In genomic region chr18:79944746-79945117, GRCh38 we compare ENCODE assay signal across 10 cellular contexts. TPM values are rescaled to one million over a fixed set of nuclear protein-coding genes. Genes with fewer than 3 reads are reported as not detected.
A peak's percentile ranks its signal among the peaks of the same experiment; 100 is the strongest.
DNase-seq lines count a peak whose midpoint lies in the region; ATAC-seq and TF ChIP-seq lines count a peak whose summit lies in the region.
"Had no signal": no experiment of that assay in that cellular context is flagged by ENCODE, and none has a peak within 500 bp of the region (broad histone marks: within the 10 kb centered on the region; RNA-seq: fewer than 3 reads in every experiment).

No MANE protein-coding gene starts in this region.

- TF ChIP-seq CTCF in type B pancreatic cell (conservative IDR thresholded peaks at IDR 0.05) (no peak), esophagus muscularis mucosa (IDR thresholded peaks at IDR 0.05) (no peak)

- no peak for TF ChIP-seq POLR2A in esophagus muscularis mucosa (IDR thresholded peaks at IDR 0.05; ENCODE audit: low read depth)

- peaks cover 49 to 57% (median 53%) of the 10 kb centered on the region in 4 donors for H3K4me1 ChIP-seq in esophagus muscularis mucosa

- no peaks in the 10 kb centered on the region for H3K27me3 Mint-ChIP-seq in activated naive CD4-positive, alpha-beta T cell treated with anti-CD3 and anti-CD28 coated beads for 36 hours (ENCODE audit: low read depth)
- H3K27me3 Mint-ChIP-seq in type B pancreatic cell, result no peaks in the 10 kb centered on the region

- peak overlapping the region; percentile 71 to 74 for H3K27ac Mint-ChIP-seq in activated naive CD4-positive, alpha-beta T cell treated with anti-CD3 and anti-CD28 coated beads, Interleukin-2, amount 50 U/mL, for 72 hours
- no peak overlapping the region for H3K27ac Mint-ChIP-seq in activated naive CD4-positive, alpha-beta T cell treated with anti-CD3 and anti-CD28 coated beads for 36 hours
- no peak overlapping the region for H3K27ac Mint-ChIP-seq in type B pancreatic cell

- H3K4me1 Mint-ChIP-seq in activated naive CD4-positive, alpha-beta T cell treated with anti-CD3 and anti-CD28 coated beads for 36 hours (ENCODE audit: low read depth), result peaks cover 38% of the 10 kb centered on the region
- H3K4me1 Mint-ChIP-seq in type B pancreatic cell (ENCODE audit: unreplicated experiment), result peaks cover 25% of the 10 kb centered on the region

- H3K4me3 Mint-ChIP-seq in activated naive CD4-positive, alpha-beta T cell treated with anti-CD3 and anti-CD28 coated beads for 36 hours, result no peak overlapping the region
- H3K4me3 Mint-ChIP-seq in type B pancreatic cell, result no peak overlapping the region

- H3K27ac ChIP-seq in esophagus muscularis mucosa (replicated peaks in 1 of 4), result no peak overlapping the region
- H3K27ac ChIP-seq: epithelial cell of prostate had no signal

- H3K27me3 ChIP-seq in esophagus muscularis mucosa, result no peaks in the 10 kb centered on the region

- H3K9me3 Mint-ChIP-seq in activated naive CD4-positive, alpha-beta T cell treated with anti-CD3 and anti-CD28 coated beads, Interleukin-2, amount 50 U/mL, for 72 hours, result no peaks in the 10 kb centered on the region
- no peaks in the 10 kb centered on the region for H3K9me3 Mint-ChIP-seq in activated naive CD4-positive, alpha-beta T cell treated with anti-CD3 and anti-CD28 coated beads for 36 hours
- H3K9me3 Mint-ChIP-seq in type B pancreatic cell, result no peaks in the 10 kb centered on the region

- CTCF ChIA-PET in activated naive CD4-positive, alpha-beta T cell treated with anti-CD3 and anti-CD28 coated beads for 36 hours (lab: Charles Lee), result interaction anchor here (1.0 kb wide), 2 partner anchors 41 to 80 kb away, joined by 3 read pairs; no protein-coding TSS in a partner anchor

- DNase-seq in activated naive CD4-positive, alpha-beta T cell treated with anti-CD3 and anti-CD28 coated beads, Interleukin-2, amount 50 U/mL, for 72 hours (ENCODE audit: low spot score in 2 of 2), result no peak
- DNase-seq in activated naive CD4-positive, alpha-beta T cell treated with anti-CD3 and anti-CD28 coated beads for 36 hours, result no peak
- peak; percentile 51 for DNase-seq in activated CD8-positive, alpha-beta memory T cell treated with anti-CD3 and anti-CD28 coated beads, Interleukin-2, amount 50 U/mL, for 48 hours
- DNase-seq in mesenteric fat pad (ENCODE audit: low spot score) (peak; percentile 62), type B pancreatic cell (ENCODE audit: extremely low spot score, unreplicated experiment) (peak; percentile 49), GDM1 (lab: John Stamatoyannopoulos, UW) (no peak), esophagus muscularis mucosa (ENCODE audit: extremely low spot score) (no peak)
- DNase-seq: stimulated activated naive CD4-positive, alpha-beta T cell had no signal

- peaks cover 4 to 8% of the 10 kb centered on the region in 2 donors for H3K36me3 Mint-ChIP-seq in activated naive CD4-positive, alpha-beta T cell treated with anti-CD3 and anti-CD28 coated beads, Interleukin-2, amount 50 U/mL, for 72 hours
- H3K36me3 Mint-ChIP-seq in activated naive CD4-positive, alpha-beta T cell treated with anti-CD3 and anti-CD28 coated beads for 36 hours (ENCODE audit: low read depth), result peaks cover 28% of the 10 kb centered on the region
- H3K36me3 Mint-ChIP-seq in type B pancreatic cell, result peaks cover 15% of the 10 kb centered on the region

- no peaks in the 10 kb centered on the region for H3K9me3 ChIP-seq in esophagus muscularis mucosa

- no peak for TF ChIP-seq EP300 in esophagus muscularis mucosa (IDR thresholded peaks at IDR 0.05)

- no peak for ATAC-seq in activated naive CD4-positive, alpha-beta T cell treated with anti-CD3 and anti-CD28 coated beads, Interleukin-2, amount 50 U/mL, for 72 hours
- no peak for ATAC-seq in GM19324 (IDR thresholded peaks at IDR 0.05; ENCODE audit: low FRiP score, unreplicated experiment)

- no peak overlapping the region for H3K4me3 ChIP-seq in esophagus muscularis mucosa

- intact Hi-C loops in activated naive CD4-positive, alpha-beta T cell treated with anti-CD3 and anti-CD28 coated beads for 36 hours (cut with micrococcal nuclease), result no loop called here
- intact Hi-C loops in esophagus muscularis mucosa (cut with DNase I), result no loop called here

- WGBS in esophagus muscularis mucosa, result 61% methylated on average over 3 of the region's 3 CpGs

- peaks cover 21 to 51% (median 40%) of the 10 kb centered on the region in 4 donors for H3K36me3 ChIP-seq in esophagus muscularis mucosa

RNA-seq across cellular contexts. Expression of gene SLC66A2, which starts 6.7 kb away (rescaled TPM):
- total RNA-seq in activated naive CD4-positive, alpha-beta T cell treated with anti-CD3 and anti-CD28 coated beads, Interleukin-2, amount 50 U/mL, for 72 hours, result 10 to 100 TPM; 15.6 to 40.0 TPM
- total RNA-seq in activated naive CD4-positive, alpha-beta T cell treated with anti-CD3 and anti-CD28 coated beads for 36 hours, result 10 to 100 TPM; 26.0 to 26.8 TPM
- 85.9 TPM for total RNA-seq in mesenteric fat pad
- 39.3 and 39.7 TPM in 2 replicates for total RNA-seq in type B pancreatic cell (ENCODE audit: low replicate concordance)
- 10 to 100 TPM; 27.0 to 46.4 (median 41.5) TPM for total RNA-seq in esophagus muscularis mucosa

RNA-seq across cellular contexts. Expression of gene HSBP1L1, which starts 19.7 kb away (rescaled TPM):
- total RNA-seq in activated naive CD4-positive, alpha-beta T cell treated with anti-CD3 and anti-CD28 coated beads, Interleukin-2, amount 50 U/mL, for 72 hours, result 10 to 100 TPM in 1 of 2 donors, 1 to 10 TPM in 1; 5.9 to 21.6 TPM
- total RNA-seq in activated naive CD4-positive, alpha-beta T cell treated with anti-CD3 and anti-CD28 coated beads for 36 hours, result 10 to 100 TPM; 14.2 to 14.8 TPM
- total RNA-seq in mesenteric fat pad (18.8 TPM), type B pancreatic cell (ENCODE audit: low replicate concordance) (9.9 and 25.0 TPM in 2 replicates), esophagus muscularis mucosa (1 to 10 TPM; 4.6 to 7.2 (median 6.6) TPM)

RNA-seq across cellular contexts. Expression of gene TXNL4A, which starts 43.6 kb away (rescaled TPM):
- total RNA-seq in activated naive CD4-positive, alpha-beta T cell treated with anti-CD3 and anti-CD28 coated beads, Interleukin-2, amount 50 U/mL, for 72 hours, result 100 to 1,000 TPM; 142 to 148 TPM
- 100 to 1,000 TPM; 185 to 186 TPM for total RNA-seq in activated naive CD4-positive, alpha-beta T cell treated with anti-CD3 and anti-CD28 coated beads for 36 hours
- 107 TPM for total RNA-seq in mesenteric fat pad
- total RNA-seq in type B pancreatic cell (ENCODE audit: low replicate concordance), result 103 and 126 TPM in 2 replicates
- total RNA-seq in esophagus muscularis mucosa, result 10 to 100 TPM; 21.6 to 44.9 (median 38.9) TPM

Comparison
In these comparisons a context has a peak if more than half of its experiments do, and no peak if none do; other contexts are left out.
1. H3K27ac Mint-ChIP-seq: peak in activated naive CD4-positive, alpha-beta T cell treated with anti-CD3 and anti-CD28 coated beads, Interleukin-2, amount 50 U/mL, for 72 hours (2 of 2); none in activated naive CD4-positive, alpha-beta T cell treated with anti-CD3 and anti-CD28 coated beads for 36 hours (single experiment) and type B pancreatic cell (single experiment).
2. DNase-seq: peak in activated CD8-positive, alpha-beta memory T cell treated with anti-CD3 and anti-CD28 coated beads, Interleukin-2, amount 50 U/mL, for 48 hours (single experiment), mesenteric fat pad (single experiment) and type B pancreatic cell (single experiment); none in activated naive CD4-positive, alpha-beta T cell treated with anti-CD3 and anti-CD28 coated beads, Interleukin-2, amount 50 U/mL, for 72 hours (0 of 2), activated naive CD4-positive, alpha-beta T cell treated with anti-CD3 and anti-CD28 coated beads for 36 hours (single experiment), GDM1 (single experiment) and esophagus muscularis mucosa (single experiment).